ENCODE assay signal across 8 cellular contexts in genomic region chr15:41585140-41586047, GRCh38. TPM values are rescaled to one million over a fixed set of nuclear protein-coding genes. Genes with fewer than 3 reads are reported as not detected.
A peak's percentile ranks its signal among the peaks of the same experiment; 100 is the strongest.
DNase-seq lines count a peak whose midpoint lies in the region; ATAC-seq and TF ChIP-seq lines count a peak whose summit lies in the region.

No MANE protein-coding gene starts in this region.

- intact Hi-C loops in gastrocnemius medialis (cut with DNase I; ENCODE audit: low total_unique reads), result loop anchor here (2.0 kb wide), 1 partner anchor 27 kb away; the partner anchor contains the start of gene TYRO3

- no peaks in the 10 kb centered on the region for H3K36me3 ChIP-seq in SK-N-MC (ENCODE audit: insufficient read depth, low read length)
- H3K36me3 ChIP-seq in iPS-15b (ENCODE audit: control insufficient read depth, insufficient read depth, low read length), result no peaks in the 10 kb centered on the region
- H3K36me3 ChIP-seq in gastrocnemius medialis, result no peaks in the 10 kb centered on the region

- peak overlapping the region; percentile 35 for H3K27ac ChIP-seq in SK-N-MC
- H3K27ac ChIP-seq in gastrocnemius medialis, result peak overlapping the region in 1 of 4 donors; percentile 31

- no peaks in the 10 kb centered on the region for H3K27me3 ChIP-seq in iPS-15b (ENCODE audit: control insufficient read depth, insufficient read depth, low read length)
- no peaks in the 10 kb centered on the region for H3K27me3 ChIP-seq in gastrocnemius medialis

- TF ChIP-seq CTCF in gastrocnemius medialis (IDR thresholded peaks at IDR 0.05 in 4 of 5, conservative IDR thresholded peaks at IDR 0.05 in 1 of 5), result peak in 4 of 5 experiments; percentile 8 to 58 (median 29)

- ATAC-seq in gastrocnemius medialis (peak; percentile 84 to 89), GM18861 (IDR thresholded peaks at IDR 0.05; ENCODE audit: unreplicated experiment) (no peak)

- DNase-seq in ELR (ENCODE audit: low read depth), result peak; percentile 73
- DNase-seq in SK-N-MC (ENCODE audit: low read depth, low spot score), result no peak
- peak; percentile 72 for DNase-seq in astrocyte of the hippocampus (ENCODE audit: low read depth, low spot score)
- peak in 1 of 2 donors; percentile 28 for DNase-seq in gastrocnemius medialis
- DNase-seq in SKM-1 (lab: John Stamatoyannopoulos, UW; ENCODE audit: unreplicated experiment), result no peak
- no peak for DNase-seq in DMS79 treated with DMSO at 0.1 percent for 48 hours (lab: John Stamatoyannopoulos, UW)

- in situ Hi-C loops in gastrocnemius medialis (cut with MboI; ENCODE audit: low sequenced_read_pairs in 4 of 4), result no loop called here

- H3K9ac ChIP-seq in SK-N-MC (ENCODE audit: insufficient read length) (no peak overlapping the region), iPS-15b (ENCODE audit: low read depth, low read length) (peak overlapping the region; percentile 65)

- TF ChIP-seq POLR2A in gastrocnemius medialis (IDR thresholded peaks at IDR 0.05), result no peak

- H3K4me1 ChIP-seq in iPS-15b (ENCODE audit: control insufficient read depth, insufficient read depth, low read length), result no peaks in the 10 kb centered on the region
- H3K4me1 ChIP-seq in gastrocnemius medialis, result peaks cover 0 to 3% of the 10 kb centered on the region in 2 donors

- H3K4me3 ChIP-seq in SK-N-MC (0 out of 2 replicates have a peak overlapping the region, but pooled peaks have one; percentile 49), iPS-15b (ENCODE audit: low read depth, low read length) (peak overlapping the region; percentile 56), gastrocnemius medialis (peak overlapping the region; percentile 45 to 67 (median 56))

- H3K9me3 ChIP-seq in SK-N-MC (ENCODE audit: low read depth, low read length) (no peaks in the 10 kb centered on the region), iPS-15b (ENCODE audit: control insufficient read depth, insufficient read depth, low read length) (no peaks in the 10 kb centered on the region), gastrocnemius medialis (no peaks in the 10 kb centered on the region)

RNA-seq across cellular contexts. Expression of gene TYRO3, which starts 26.4 kb away (rescaled TPM):
- 1 to 10 TPM; 1.6 to 4.4 (median 2.4) TPM for total RNA-seq in gastrocnemius medialis

RNA-seq across cellular contexts. Expression of gene RPAP1, which starts 41.3 kb away (rescaled TPM):
- 10 to 100 TPM; 17.8 to 73.2 (median 34.8) TPM for total RNA-seq in gastrocnemius medialis

Comparison
In these comparisons a context has a peak if more than half of its experiments do, and no peak if none do; other contexts are left out.
1. DNase-seq: peak in ELR (single experiment) and astrocyte of the hippocampus (single experiment); none in SK-N-MC (single experiment), SKM-1 (single experiment) and DMS79 treated with DMSO at 0.1 percent for 48 hours (single experiment).
2. Peak in every context shown above with its lines, with median percentiles within 50 percentile points of each other: H3K4me3 ChIP-seq.